8 cellular contexts compared by ENCODE assay signal in genomic region chr6:36914227-36914794, GRCh38. TPM values are rescaled to one million over a fixed set of nuclear protein-coding genes. Genes with fewer than 3 reads are reported as not detected.
A peak's percentile ranks its signal among the peaks of the same experiment; 100 is the strongest.
DNase-seq lines count a peak whose midpoint lies in the region; ATAC-seq and TF ChIP-seq lines count a peak whose summit lies in the region.

No MANE protein-coding gene starts in this region.

- peaks cover 26 to 79% (median 44%) of the 10 kb centered on the region in 11 experiments; a peak in 21 of 22 replicates for H3K36me3 ChIP-seq in BLaER1 treated with 17β-estradiol and CSF1 and Interleukin-3, amounts not matched to agents 10 nM and 100 nM
- peaks cover 41% of the 10 kb centered on the region for H3K36me3 ChIP-seq in adipocyte (ENCODE audit: control insufficient read depth, insufficient read depth, low read length, severe bottlenecking)

- no peak overlapping the region for H3K4me3 ChIP-seq in BLaER1 treated with 17β-estradiol and CSF1 and Interleukin-3, amounts not matched to agents 10 nM and 100 nM
- no peak overlapping the region for H3K4me3 ChIP-seq in adipocyte (ENCODE audit: low read length)

- peak overlapping the region in 1 of 11 experiments; percentile 44; a peak in 2 of 22 replicates for H3K27ac ChIP-seq in BLaER1 treated with 17β-estradiol and CSF1 and Interleukin-3, amounts not matched to agents 10 nM and 100 nM

- in situ Hi-C loops in GM13976 (cut with MboI; ENCODE audit: low sequenced_read_pairs, unreplicated experiment), result no loop called here

- peaks cover 57 to 91% (median 68%) of the 10 kb centered on the region in 10 experiments for H3K4me1 ChIP-seq in BLaER1 treated with 17β-estradiol and CSF1 and Interleukin-3, amounts not matched to agents 10 nM and 100 nM
- H3K4me1 ChIP-seq in adipocyte (ENCODE audit: control insufficient read depth, insufficient read depth, low read length), result peaks cover 46% of the 10 kb centered on the region

- H4K20me1 ChIP-seq in BLaER1 treated with 17β-estradiol and CSF1 and Interleukin-3, amounts not matched to agents 10 nM and 100 nM, result peaks cover 0 to 46% (median 8%) of the 10 kb centered on the region in 11 experiments; a peak in 9 of 22 replicates

- H3K4me2 ChIP-seq in BLaER1 treated with 17β-estradiol and CSF1 and Interleukin-3, amounts not matched to agents 10 nM and 100 nM, result peak overlapping the region; percentile 66 to 92 (median 82)

- DNase-seq in adipocyte (ENCODE audit: low read depth) (peak; percentile 52), left lobe of liver (ENCODE audit: low spot score) (peak; percentile 73), GM13976 (ENCODE audit: low spot score) (no peak), cerebellar nuclear complex (lab: John Stamatoyannopoulos, UW) (no peak), NCI-H345 (lab: John Stamatoyannopoulos, UW) (no peak), NCI-H187 treated with DMSO at 0.1 percent for 48 hours (lab: John Stamatoyannopoulos, UW) (no peak)

- H3K27me3 ChIP-seq in BLaER1 treated with 17β-estradiol and CSF1 and Interleukin-3, amounts not matched to agents 10 nM and 100 nM, result no peaks in the 10 kb centered on the region
- H3K27me3 ChIP-seq in adipocyte (replicated peaks; ENCODE audit: control insufficient read depth, insufficient read depth, low read length), result no peaks in the 10 kb centered on the region

- no peaks in the 10 kb centered on the region for H3K9me3 ChIP-seq in BLaER1 treated with 17β-estradiol and CSF1 and Interleukin-3, amounts not matched to agents 10 nM and 100 nM (replicated peaks in 1 of 11)
- H3K9me3 ChIP-seq in adipocyte (ENCODE audit: control insufficient read depth, low read length), result no peaks in the 10 kb centered on the region

- TF ChIP-seq CTCF in LNCAP (IDR thresholded peaks at IDR 0.05) (peak; percentile 39; the same call in 1 of the 2 replicates), GM13976 (IDR thresholded peaks at IDR 0.05; ENCODE audit: borderline replicate concordance, control extremely low read depth, extremely low read depth, insufficient read depth, missing control alignments) (no peak)

- ATAC-seq in left lobe of liver, result peak; percentile 100

- peak overlapping the region in 1 of 11 experiments; percentile 12; a peak in 1 of 22 replicates for H3K9ac ChIP-seq in BLaER1 treated with 17β-estradiol and CSF1 and Interleukin-3, amounts not matched to agents 10 nM and 100 nM
- H3K9ac ChIP-seq in adipocyte (ENCODE audit: low read length), result no peak overlapping the region

RNA-seq across cellular contexts. Expression of gene C6orf89, which starts 28.6 kb away (rescaled TPM):
- 34.1 TPM for total RNA-seq in left lobe of liver

RNA-seq across cellular contexts. Expression of gene PPIL1, which starts 39.7 kb away (rescaled TPM):
- 10.7 TPM for total RNA-seq in left lobe of liver

RNA-seq across cellular contexts. Expression of gene PI16, which starts 40.2 kb away (rescaled TPM):
- total RNA-seq in left lobe of liver, result not detected

Comparison
In these comparisons a context has a peak if more than half of its experiments do, and no peak if none do; other contexts are left out.
1. DNase-seq: peak in adipocyte (single experiment) and left lobe of liver (single experiment); none in GM13976 (single experiment), cerebellar nuclear complex (0 of 2), NCI-H345 (single experiment) and NCI-H187 treated with DMSO at 0.1 percent for 48 hours (single experiment).